In the genomic region with DNA sequence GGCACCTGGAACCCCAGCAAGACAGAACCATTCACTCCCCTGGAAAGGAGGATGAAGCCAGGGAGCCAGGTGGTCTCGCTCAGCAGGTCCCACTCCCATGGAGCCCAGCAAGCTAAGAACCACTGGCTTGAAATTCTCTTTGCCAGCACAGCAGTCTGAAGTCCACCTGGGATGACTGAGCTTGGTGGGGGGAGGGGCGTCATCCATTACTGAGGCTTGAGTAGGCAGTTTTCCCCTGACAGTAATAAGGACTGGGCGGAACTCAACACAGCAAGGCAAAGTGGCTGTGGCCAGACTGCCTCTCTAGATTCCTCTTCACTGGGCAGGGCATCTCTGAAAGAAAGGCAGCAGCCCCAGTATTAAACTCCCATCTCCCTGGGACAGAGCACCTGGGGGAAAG, we compare ENCODE assay signal across 1 cellular context.
TF ChIP-seq lines count a peak whose summit lies in the region.

No MANE protein-coding gene starts in this region.

TF ChIP-seq in HepG2, 621 proteins besides CTCF, POLR2A, EP300 and RAD21:
- TF ChIP-seq, protein P1, sequence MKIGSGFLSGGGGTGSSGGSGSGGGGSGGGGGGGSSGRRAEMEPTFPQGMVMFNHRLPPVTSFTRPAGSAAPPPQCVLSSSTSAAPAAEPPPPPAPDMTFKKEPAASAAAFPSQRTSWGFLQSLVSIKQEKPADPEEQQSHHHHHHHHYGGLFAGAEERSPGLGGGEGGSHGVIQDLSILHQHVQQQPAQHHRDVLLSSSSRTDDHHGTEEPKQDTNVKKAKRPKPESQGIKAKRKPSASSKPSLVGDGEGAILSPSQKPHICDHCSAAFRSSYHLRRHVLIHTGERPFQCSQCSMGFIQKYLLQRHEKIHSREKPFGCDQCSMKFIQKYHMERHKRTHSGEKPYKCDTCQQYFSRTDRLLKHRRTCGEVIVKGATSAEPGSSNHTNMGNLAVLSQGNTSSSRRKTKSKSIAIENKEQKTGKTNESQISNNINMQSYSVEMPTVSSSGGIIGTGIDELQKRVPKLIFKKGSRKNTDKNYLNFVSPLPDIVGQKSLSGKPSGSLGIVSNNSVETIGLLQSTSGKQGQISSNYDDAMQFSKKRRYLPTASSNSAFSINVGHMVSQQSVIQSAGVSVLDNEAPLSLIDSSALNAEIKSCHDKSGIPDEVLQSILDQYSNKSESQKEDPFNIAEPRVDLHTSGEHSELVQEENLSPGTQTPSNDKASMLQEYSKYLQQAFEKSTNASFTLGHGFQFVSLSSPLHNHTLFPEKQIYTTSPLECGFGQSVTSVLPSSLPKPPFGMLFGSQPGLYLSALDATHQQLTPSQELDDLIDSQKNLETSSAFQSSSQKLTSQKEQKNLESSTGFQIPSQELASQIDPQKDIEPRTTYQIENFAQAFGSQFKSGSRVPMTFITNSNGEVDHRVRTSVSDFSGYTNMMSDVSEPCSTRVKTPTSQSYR (CRISPR knock-in tag; IDR thresholded peaks at IDR 0.05; ENCODE audit: borderline replicate concordance) = peak; percentile 56; the same call in 1 of the 2 replicates
TF ChIP-seq in HepG2: peak in this region for 1; not testable (repeated sequence) for 620.
